In the genomic region with DNA sequence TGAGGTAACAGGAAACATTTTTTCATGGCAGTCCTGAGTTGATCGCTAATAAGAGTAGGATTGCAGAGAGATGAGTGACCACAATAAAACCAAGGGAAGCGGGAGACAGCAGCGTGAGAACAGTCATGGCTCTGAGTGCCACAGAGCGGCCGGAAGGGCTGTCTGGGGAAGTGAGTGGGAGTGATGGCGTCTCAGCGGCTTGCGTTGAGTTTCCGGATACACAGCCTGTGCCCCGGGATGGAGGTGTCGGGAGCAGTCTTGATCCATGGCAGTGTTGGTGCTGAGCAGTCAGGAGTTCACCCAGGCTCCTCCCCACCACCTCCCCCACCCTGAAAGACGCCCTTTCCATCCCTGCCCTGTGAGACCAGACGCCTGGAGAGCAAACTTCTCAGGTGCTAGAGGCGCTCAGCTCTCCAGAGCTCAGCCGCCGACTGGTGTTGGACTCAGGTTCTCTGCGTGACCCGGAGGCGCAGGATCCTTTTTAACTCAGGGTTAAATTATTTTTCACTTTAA, we compare ENCODE assay signal across 24 cellular contexts. TPM values are rescaled to one million over a fixed set of nuclear protein-coding genes. Genes with fewer than 3 reads are reported as not detected.
A peak's percentile ranks its signal among the peaks of the same experiment; 100 is the strongest.
DNase-seq lines count a peak whose midpoint lies in the region; ATAC-seq, FAIRE-seq and TF ChIP-seq lines count a peak whose summit lies in the region.
"Had no signal": no experiment of that assay in that cellular context is flagged by ENCODE, and none has a peak within 500 bp of the region (broad histone marks: within the 10 kb centered on the region; RNA-seq: fewer than 3 reads in every experiment).

No MANE protein-coding gene starts in this region.

- ATAC-seq in HG02852 (IDR thresholded peaks at IDR 0.05; ENCODE audit: unreplicated experiment) (no peak), HG03520 (IDR thresholded peaks at IDR 0.05; ENCODE audit: unreplicated experiment) (no peak), HG02885 (IDR thresholded peaks at IDR 0.05; ENCODE audit: poor library complexity, unreplicated experiment) (no peak)

- H3K36me3 ChIP-seq in kidney (ENCODE audit: control insufficient read depth in 1 of 2, insufficient read depth in 2 of 2, low read length in 2 of 2) (peaks cover 10 to 22% of the 10 kb centered on the region in 2 donors), BE2C (peaks cover 12% of the 10 kb centered on the region)

- intact Hi-C loops in kidney (cut with DNase I) (no loop called here), posterior vena cava (cut with DNase I) (no loop called here)

- H3K27me3 ChIP-seq in BE2C, result no peaks in the 10 kb centered on the region
- H3K27me3 ChIP-seq: BLaER1, Peyer's patch had no signal

- no peak for FAIRE-seq in kidney (lab: Jason Lieb, UNC)

- H3K27ac ChIP-seq in kidney (ENCODE audit: low read depth in 2 of 2, low read length in 2 of 2), result no peak overlapping the region
- H3K27ac ChIP-seq: BLaER1, KMS-11, Peyer's patch had no signal

- H3K9ac ChIP-seq in kidney (ENCODE audit: low read length in 2 of 2), result no peak overlapping the region
- H3K9ac ChIP-seq: BLaER1, KMS-11 had no signal

- TF ChIP-seq CTCF in kidney (IDR thresholded peaks at IDR 0.05; ENCODE audit: borderline replicate concordance, extremely low read depth, insufficient read depth) (no peak), BE2C (IDR thresholded peaks at IDR 0.05; ENCODE audit: low read depth, low read length) (no peak)

- H3K4me1 ChIP-seq in kidney (ENCODE audit: control insufficient read depth in 1 of 2, insufficient read depth in 1 of 2, low read depth in 1 of 2, low read length in 2 of 2), result peaks cover 0 to 2% of the 10 kb centered on the region in 2 donors
- no peaks in the 10 kb centered on the region for H3K4me1 ChIP-seq in BE2C

- no peaks in the 10 kb centered on the region for H3K9me3 ChIP-seq in kidney (ENCODE audit: control insufficient read depth in 1 of 2, low read length in 2 of 2)
- no peaks in the 10 kb centered on the region for H3K9me3 ChIP-seq in BE2C
- H3K9me3 ChIP-seq: BLaER1, HAP-1, Peyer's patch had no signal

- peak; percentile 87 for DNase-seq in UCSD-AML1 (lab: John Stamatoyannopoulos, UW; ENCODE audit: unreplicated experiment)
- peak; percentile 41 for DNase-seq in kidney
- peak; percentile 43 for DNase-seq in posterior vena cava (ENCODE audit: low spot score)
- DNase-seq in BE2C, result no peak
- DNase-seq: CD4-positive, alpha-beta T cell; COR-L47; DMS 273 treated with DMSO at 0.1 percent for 48 hours; DMS79 treated with DMSO at 0.1 percent for 48 hours; IMR-90; NCI-H1092 treated with DMSO at 0.1 percent for 48 hours; NCI-H1436 treated with DMSO at 0.1 percent for 48 hours; NCI-H2029 treated with DMSO at 0.1 percent for 48 hours; NCI-H226; NCI-H510A treated with DMSO at 0.1 percent for 48 hours; NCI-H774; NK-92 treated with Interleukin-12 subunit alpha and Interleukin-12 subunit beta, amount 100 ng/mL, for 24 hours; Peyer's patch had no signal

- H3K4me3 ChIP-seq in kidney (ENCODE audit: low read length in 2 of 2) (no peak overlapping the region), BE2C (ENCODE audit: low read depth, low read length) (no peak overlapping the region)
- H3K4me3 ChIP-seq: BLaER1, HAP-1, Peyer's patch had no signal

TF ChIP-seq in PFSK-1, 5 proteins besides CTCF, POLR2A, EP300 and RAD21:
- TF ChIP-seq SIN3A (IDR thresholded peaks at IDR 0.05; ENCODE audit: borderline replicate concordance, insufficient read depth, low read length) (no peak), REST (IDR thresholded peaks at IDR 0.05; ENCODE audit: insufficient read depth in 1 of 2, low read depth in 2 of 2, low read length in 2 of 2) (no peak), POLR2AphosphoS5 (IDR thresholded peaks at IDR 0.05; ENCODE audit: low read depth, low read length) (no peak), FOXP2 (optimal IDR thresholded peaks at IDR 0.05; ENCODE audit: borderline replicate concordance, extremely low read depth, extremely low read length, insufficient read depth) (peak; percentile 47), TAF1 (IDR thresholded peaks at IDR 0.05; ENCODE audit: borderline replicate concordance, insufficient read depth, low read length) (no peak)

RNA-seq across cellular contexts. Expression of gene BANP, which starts 59.8 kb away (rescaled TPM):
- polyA plus RNA-seq in PFSK-1 (2012; ENCODE audit: insufficient read length, low read depth), result 34.9 TPM
- 26.3 TPM for total RNA-seq in kidney
- 12.4 TPM for polyA plus RNA-seq in kidney (ENCODE audit: insufficient read depth, low read depth, low replicate concordance)
- 10 to 100 TPM; 14.7 to 20.9 TPM for total RNA-seq in posterior vena cava
- 69.2 TPM for polyA plus RNA-seq in BE2C (2012; ENCODE audit: insufficient read depth, insufficient read length, low read depth)
